14 cellular contexts compared by ENCODE assay signal in genomic region chr6:14645221-14645620, GRCh38.
DNase-seq lines count a peak whose midpoint lies in the region; ATAC-seq, FAIRE-seq and TF ChIP-seq lines count a peak whose summit lies in the region.
"Had no signal": no experiment of that assay in that cellular context is flagged by ENCODE, and none has a peak within 500 bp of the region (broad histone marks: within the 10 kb centered on the region; RNA-seq: fewer than 3 reads in every experiment).

No MANE protein-coding gene starts in this region.

- no peak overlapping the region for H3K27ac ChIP-seq in H1 (ENCODE audit: low read depth, low read length)
- H3K27ac ChIP-seq: 22Rv1 had no signal

- H3K4me3 Mint-ChIP-seq in stimulated activated memory B cell treated with anti-CD40 and anti-IgM and Interleukin-4, amounts not matched to agents 10 μg/mL and 1 μg/mL and 100 μg/mL, for 72 hours, result no peak overlapping the region
- H3K4me3 Mint-ChIP-seq: CD14-positive monocyte; CD8-positive, alpha-beta T cell; HFFc6 had no signal

- 78% methylated on average over 5 of the region's 5 CpGs; no CpG with 5 or more reads in 1 of the 2 experiments for WGBS in H1 (ENCODE audit: extremely low coverage in 1 of 2, insufficient coverage in 1 of 2, insufficient read length in 1 of 2, insufficient replicate concordance in 2 of 2, low coverage in 1 of 2, low lambda C conversion rate in 2 of 2, missing lambda C conversion rate in 1 of 2), 2 experiments

- TF ChIP-seq CTCF in H1 (IDR thresholded peaks at IDR 0.05; ENCODE audit: control extremely low read depth in 1 of 3, insufficient read depth in 1 of 3, low read depth in 1 of 3, low read length in 3 of 3), result no peak

- H3K36me3 Mint-ChIP-seq in stimulated activated memory B cell treated with anti-CD40 and anti-IgM and Interleukin-4, amounts not matched to agents 10 μg/mL and 1 μg/mL and 100 μg/mL, for 72 hours, result no peaks in the 10 kb centered on the region
- H3K36me3 Mint-ChIP-seq: CD8-positive, alpha-beta T cell had no signal

- H3K27me3 Mint-ChIP-seq in stimulated activated memory B cell treated with anti-CD40 and anti-IgM and Interleukin-4, amounts not matched to agents 10 μg/mL and 1 μg/mL and 100 μg/mL, for 72 hours, result no peaks in the 10 kb centered on the region

- H3K4me1 Mint-ChIP-seq in stimulated activated memory B cell treated with anti-CD40 and anti-IgM and Interleukin-4, amounts not matched to agents 10 μg/mL and 1 μg/mL and 100 μg/mL, for 72 hours, result peaks cover 25% of the 10 kb centered on the region

- CTCF ChIA-PET in H1 (lab: Charles Lee; ENCODE audit: partially characterized antibody), result no interaction called here

- DNase-seq in NCI-H146 (lab: John Stamatoyannopoulos, UW) (peak; percentile 51), NCI-H146 treated with DMSO at 0.1 percent for 48 hours (lab: John Stamatoyannopoulos, UW; ENCODE audit: unreplicated experiment) (no peak), NCI-H748 treated with DMSO at 0.1 percent for 48 hours (lab: John Stamatoyannopoulos, UW) (peak; percentile 54), H1 (ENCODE audit: low read depth in 1 of 2, low spot score in 2 of 2) (no peak), UCSD-AML1 (lab: John Stamatoyannopoulos, UW; ENCODE audit: unreplicated experiment) (no peak), head of caudate nucleus (no peak)
- DNase-seq: Caco-2, GF-D8, HCEC 1CT, HFFc6 had no signal

- no peak overlapping the region for H3K9ac ChIP-seq in H1 (replicated peaks in 1 of 4; ENCODE audit: extremely low read depth in 1 of 4, low read depth in 3 of 4, low read length in 3 of 4)

- H3K56ac ChIP-seq in H1 (replicated peaks; ENCODE audit: insufficient read length, low read depth, low read length), result no peak overlapping the region

- H3K27me3 ChIP-seq in H1 (replicated peaks in 1 of 4; ENCODE audit: control insufficient read depth in 3 of 4, extremely low read depth in 1 of 4, insufficient read depth in 3 of 4, low read length in 3 of 4), result peaks cover 0 to 2% (median 0%) of the 10 kb centered on the region in 4 experiments; a peak in 1 of 7 replicates

- H2AK5ac ChIP-seq in H1 (ENCODE audit: low read depth, low read length), result 0 out of 2 replicates have a peak overlapping the region, but pooled peaks have one; percentile 30

- no peaks in the 10 kb centered on the region for H3K9me3 Mint-ChIP-seq in stimulated activated memory B cell treated with anti-CD40 and anti-IgM and Interleukin-4, amounts not matched to agents 10 μg/mL and 1 μg/mL and 100 μg/mL, for 72 hours
- H3K9me3 Mint-ChIP-seq: CD8-positive, alpha-beta T cell; HFFc6 had no signal

- no peak overlapping the region for H3K23ac ChIP-seq in H1 (ENCODE audit: insufficient read length)

- no peak overlapping the region for H2BK20ac ChIP-seq in H1 (ENCODE audit: low read length)

- H3K27ac Mint-ChIP-seq in stimulated activated memory B cell treated with anti-CD40 and anti-IgM and Interleukin-4, amounts not matched to agents 10 μg/mL and 1 μg/mL and 100 μg/mL, for 72 hours, result peak overlapping the region; percentile 45
- H3K27ac Mint-ChIP-seq: CD14-positive monocyte; CD8-positive, alpha-beta T cell; HFFc6 had no signal

- no peaks in the 10 kb centered on the region for H3K9me3 ChIP-seq in H1 (ENCODE audit: insufficient read depth in 2 of 2, low read depth in 1 of 2, low read length in 1 of 2)
- H3K9me3 ChIP-seq: Caco-2 had no signal

- H3K36me3 ChIP-seq in H1 (ENCODE audit: control insufficient read depth in 2 of 4, insufficient read depth in 4 of 4, low read length in 3 of 4), result no peaks in the 10 kb centered on the region

- H2AFZ ChIP-seq in H1 (ENCODE audit: low read length), result no peak overlapping the region

- H4K91ac ChIP-seq in H1 (replicated peaks; ENCODE audit: insufficient read length, low read length), result no peak overlapping the region

- H3K14ac ChIP-seq in H1 (ENCODE audit: insufficient read length), result no peak overlapping the region

- no peak overlapping the region for H4K8ac ChIP-seq in H1 (ENCODE audit: extremely low read depth, insufficient read depth, low read length)

- no peak for FAIRE-seq in H1 (lab: Jason Lieb, UNC)

- intact Hi-C loops in head of caudate nucleus (cut with DNase I), result no loop called here

- peaks cover 13 to 21% (median 14%) of the 10 kb centered on the region in 4 experiments for H3K4me1 ChIP-seq in H1 (replicated peaks in 1 of 4; ENCODE audit: control insufficient read depth in 3 of 4, insufficient read depth in 4 of 4, low read length in 3 of 4)

- no peaks in the 10 kb centered on the region; the same call in 1 of the 2 replicates for H3K79me1 ChIP-seq in H1 (ENCODE audit: low read depth, low read length)

- no peak for TF ChIP-seq RAD21 in H1 (IDR thresholded peaks at IDR 0.05 in 1 of 2, conservative IDR thresholded peaks at IDR 0.05 in 1 of 2; ENCODE audit: low read depth in 2 of 2, low read length in 2 of 2)

- no peak for TF ChIP-seq POLR2A in H1 (IDR thresholded peaks at IDR 0.05; ENCODE audit: control extremely low read depth in 1 of 2, low read depth in 2 of 2, low read length in 2 of 2)

- no peak for ATAC-seq in stimulated activated memory B cell treated with anti-CD40 and anti-IgM and Interleukin-4, amounts not matched to agents 10 μg/mL and 1 μg/mL and 100 μg/mL, for 72 hours
- ATAC-seq: CD8-positive, alpha-beta T cell had no signal

- no peak overlapping the region for H2BK15ac ChIP-seq in H1 (ENCODE audit: low read length)

- no peaks in the 10 kb centered on the region for H3K79me2 ChIP-seq in H1 (ENCODE audit: control insufficient read depth in 1 of 2, insufficient read depth in 2 of 2, low read length in 2 of 2)

- TF ChIP-seq EP300 in H1 (IDR thresholded peaks at IDR 0.05; ENCODE audit: borderline replicate concordance in 1 of 2, low read depth in 2 of 2, low read length in 2 of 2), result no peak

- H2BK12ac ChIP-seq in H1 (ENCODE audit: low read depth, low read length), result peak overlapping the region; percentile 11; the same call in 1 of the 2 replicates

- H3K4ac ChIP-seq in H1 (replicated peaks; ENCODE audit: insufficient read length, low read depth, low read length), result no peak overlapping the region

- POLR2A ChIA-PET in H1 (lab: Charles Lee; ENCODE audit: partially characterized antibody), result interaction anchor here (1.2 kb wide), 1 partner anchor 12 kb away, joined by 3 read pairs; no protein-coding TSS in a partner anchor

- no peak overlapping the region for H3K4me2 ChIP-seq in H1 (ENCODE audit: insufficient read depth in 1 of 2, low read depth in 2 of 2, low read length in 2 of 2)

- H3K18ac ChIP-seq in H1 (ENCODE audit: extremely low read depth, low read length), result peak overlapping the region; percentile 13; the same call in 1 of the 2 replicates

- H4K20me1 ChIP-seq in H1 (replicated peaks in 1 of 2; ENCODE audit: control insufficient read depth in 1 of 2, insufficient read depth in 2 of 2, low read length in 2 of 2), result no peaks in the 10 kb centered on the region

- no peak overlapping the region for H2BK120ac ChIP-seq in H1 (replicated peaks; ENCODE audit: low read depth, low read length)

- peaks cover 2% of the 10 kb centered on the region; the same call in 1 of the 2 replicates for H3K23me2 ChIP-seq in H1 (ENCODE audit: low read depth, low read length)

- no peak overlapping the region for H4K5ac ChIP-seq in H1 (ENCODE audit: insufficient read length, low read depth, low read length)

- H3K4me3 ChIP-seq in H1 (ENCODE audit: extremely low read depth in 1 of 4, insufficient read depth in 2 of 4, low read depth in 3 of 4, low read length in 4 of 4), result no peak overlapping the region

- no peak overlapping the region for H2BK5ac ChIP-seq in H1 (ENCODE audit: low read depth, low read length)

TF ChIP-seq in H1, 55 proteins besides CTCF, POLR2A, EP300 and RAD21:
- TF ChIP-seq SRF (IDR thresholded peaks at IDR 0.05; ENCODE audit: low read depth, low read length), result no peak
- no peak for TF ChIP-seq FOSL1 (IDR thresholded peaks at IDR 0.05; ENCODE audit: insufficient read depth, low read depth, low read length)
- TF ChIP-seq TAF7 (optimal IDR thresholded peaks at IDR 0.05; ENCODE audit: borderline replicate concordance, low read depth, low read length), result no peak
- TF ChIP-seq TBP (IDR thresholded peaks at IDR 0.05; ENCODE audit: low read depth, low read length), result no peak
- no peak for TF ChIP-seq CTBP2 (IDR thresholded peaks at IDR 0.05; ENCODE audit: borderline replicate concordance, insufficient read depth, insufficient read length, low read length)
- no peak for TF ChIP-seq NANOG (IDR thresholded peaks at IDR 0.05; ENCODE audit: insufficient read depth, low read depth, low read length, poor library complexity, severe bottlenecking)

Comparison
In these comparisons a context has a peak if more than half of its experiments do, and no peak if none do; other contexts are left out.
1. DNase-seq: peak in NCI-H146 (single experiment) and NCI-H748 treated with DMSO at 0.1 percent for 48 hours (single experiment); none in NCI-H146 treated with DMSO at 0.1 percent for 48 hours (single experiment), H1 (0 of 2), UCSD-AML1 (single experiment) and head of caudate nucleus (0 of 42).